10 cellular contexts compared by ENCODE assay signal in genomic region chr1:24748191-24749121, GRCh38. TPM values are rescaled to one million over a fixed set of nuclear protein-coding genes. Genes with fewer than 3 reads are reported as not detected.
DNase-seq lines count a peak whose midpoint lies in the region; ATAC-seq and TF ChIP-seq lines count a peak whose summit lies in the region.
"Had no signal": no experiment of that assay in that cellular context is flagged by ENCODE, and none has a peak within 500 bp of the region (broad histone marks: within the 10 kb centered on the region; RNA-seq: fewer than 3 reads in every experiment).

No MANE protein-coding gene starts in this region.

- in situ Hi-C loops in Caki2 (cut with HindIII; ENCODE audit: low pct_unique_long_range_greater_than_20kb, low sequenced_read_pairs): no loop called here

- H3K79me2 ChIP-seq in Loucy (ENCODE audit: insufficient read depth, low read length) (peaks cover 83% of the 10 kb centered on the region), osteoblast (ENCODE audit: insufficient read depth, low read length) (peaks cover 81% of the 10 kb centered on the region)

- DNase-seq in Caki2 (ENCODE audit: low read depth) (peak; percentile 79), osteoblast (ENCODE audit: insufficient read length, low spot score, missing footprints) (peak; percentile 64), islet precursor cell (no peak), LoVo (ENCODE audit: low spot score) (no peak), hypothalamus (lab: John Stamatoyannopoulos, UW) (no peak), foreskin keratinocyte (no peak)
- DNase-seq: T-cell had no signal

- ATAC-seq in foreskin keratinocyte: no peak
- ATAC-seq: left lobe of liver, T-cell had no signal

- H3K36me3 ChIP-seq in Loucy (ENCODE audit: insufficient read depth, low read length): no peaks in the 10 kb centered on the region
- no peaks in the 10 kb centered on the region for H3K36me3 ChIP-seq in duodenal mucosa (ENCODE audit: control insufficient read depth in 1 of 2, insufficient read depth in 2 of 2, low read length in 2 of 2)
- H3K36me3 ChIP-seq in osteoblast (ENCODE audit: insufficient read depth, low read length): peaks cover 9% of the 10 kb centered on the region

- H2AFZ ChIP-seq in Loucy (ENCODE audit: low read length) (no peak overlapping the region), osteoblast (ENCODE audit: low read length) (no peak overlapping the region)

- TF ChIP-seq CTCF in Loucy (conservative IDR thresholded peaks at IDR 0.05; ENCODE audit: low read length) (0 out of 2 replicates have a peak, but pooled peaks have one; percentile 12), osteoblast (IDR thresholded peaks at IDR 0.05; ENCODE audit: extremely low read depth, low read depth, low read length) (no peak), foreskin keratinocyte (conservative IDR thresholded peaks at IDR 0.05) (no peak)

- peaks cover 57% of the 10 kb centered on the region for H4K20me1 ChIP-seq in Loucy (ENCODE audit: insufficient read depth, low read length, poor library complexity, severe bottlenecking)
- H4K20me1 ChIP-seq in osteoblast (ENCODE audit: insufficient read depth, low read length): peaks cover 71% of the 10 kb centered on the region

- no peaks in the 10 kb centered on the region for H3K9me3 ChIP-seq in Loucy (ENCODE audit: insufficient read depth, low read depth, low read length)
- H3K9me3 ChIP-seq in duodenal mucosa (ENCODE audit: control insufficient read depth in 1 of 2, low read length in 2 of 2): no peaks in the 10 kb centered on the region
- no peaks in the 10 kb centered on the region for H3K9me3 ChIP-seq in osteoblast (ENCODE audit: low read depth, low read length)

- H3K27ac ChIP-seq in duodenal mucosa (ENCODE audit: low read depth, low read length) (peak overlapping the region; percentile 14), osteoblast (ENCODE audit: low read depth, low read length) (peak overlapping the region; percentile 39), foreskin keratinocyte (no peak overlapping the region)

- H3K27me3 ChIP-seq in Loucy (ENCODE audit: insufficient read depth, low read length, poor library complexity, severe bottlenecking): no peaks in the 10 kb centered on the region
- peaks cover 6 to 10% of the 10 kb centered on the region in 2 donors for H3K27me3 ChIP-seq in duodenal mucosa (ENCODE audit: control insufficient read depth in 1 of 2, insufficient read depth in 2 of 2, low read length in 2 of 2)
- H3K27me3 ChIP-seq in osteoblast (ENCODE audit: insufficient read depth, low read length): no peaks in the 10 kb centered on the region
- no peaks in the 10 kb centered on the region for H3K27me3 ChIP-seq in foreskin keratinocyte

- H3K4me2 ChIP-seq in Loucy (ENCODE audit: low read depth, low read length, poor library complexity, severe bottlenecking): peak overlapping the region; percentile 64
- peak overlapping the region; percentile 85 for H3K4me2 ChIP-seq in osteoblast (ENCODE audit: insufficient read depth, low read length)

- H3K9me2 ChIP-seq in Loucy (replicated peaks; ENCODE audit: low read depth, low read length): no peaks in the 10 kb centered on the region

- H3K4me1 ChIP-seq in Loucy (ENCODE audit: insufficient read depth, low read length, poor library complexity, severe bottlenecking) (peaks cover 61% of the 10 kb centered on the region), duodenal mucosa (ENCODE audit: control insufficient read depth in 1 of 2, insufficient read depth in 2 of 2, low read length in 2 of 2) (peaks cover 8 to 11% of the 10 kb centered on the region in 2 donors), osteoblast (ENCODE audit: insufficient read depth, low read length) (peaks cover 50% of the 10 kb centered on the region), foreskin keratinocyte (peaks cover 1% of the 10 kb centered on the region)

- H3K9ac ChIP-seq in Loucy (ENCODE audit: low read depth, low read length, poor library complexity, severe bottlenecking) (peak overlapping the region; percentile 88), duodenal mucosa (ENCODE audit: low read depth in 1 of 2, low read length in 2 of 2) (peak overlapping the region in 1 of 2 donors; percentile 19)

- H3F3A ChIP-seq in Loucy (ENCODE audit: low read depth): no peaks in the 10 kb centered on the region

- H3K4me3 ChIP-seq in Loucy (ENCODE audit: low read length, poor library complexity, severe bottlenecking): peak overlapping the region; percentile 82
- no peak overlapping the region for H3K4me3 ChIP-seq in duodenal mucosa (ENCODE audit: low read depth in 1 of 2, low read length in 2 of 2)
- H3K4me3 ChIP-seq in osteoblast (ENCODE audit: insufficient read depth, low read length): peak overlapping the region; percentile 80

RNA-seq across cellular contexts. Expression of gene CLIC4, which starts 3.2 kb away (rescaled TPM):
- 27.3 and 29.5 TPM in 2 replicates for total RNA-seq in Caki2 (2014; rRNA removed; shearing (Covaris generic); ENCODE audit: low replicate concordance)
- total RNA-seq in osteoblast: 697 and 711 TPM in 2 replicates
- 107 and 159 TPM in 2 replicates for total RNA-seq in foreskin keratinocyte
- 38.7 and 48.3 TPM in 2 replicates for polyA plus RNA-seq in foreskin keratinocyte

Comparison
In these comparisons a context has a peak if more than half of its experiments do, and no peak if none do; other contexts are left out.
1. DNase-seq: peak in Caki2 (single experiment) and osteoblast (single experiment); none in islet precursor cell (single experiment), LoVo (single experiment), hypothalamus (0 of 51) and foreskin keratinocyte (0 of 2).
2. H3K4me3 ChIP-seq: peak in Loucy (single experiment) and osteoblast (single experiment); none in duodenal mucosa (0 of 2).